8 cellular contexts compared by ENCODE assay signal in the genomic region with DNA sequence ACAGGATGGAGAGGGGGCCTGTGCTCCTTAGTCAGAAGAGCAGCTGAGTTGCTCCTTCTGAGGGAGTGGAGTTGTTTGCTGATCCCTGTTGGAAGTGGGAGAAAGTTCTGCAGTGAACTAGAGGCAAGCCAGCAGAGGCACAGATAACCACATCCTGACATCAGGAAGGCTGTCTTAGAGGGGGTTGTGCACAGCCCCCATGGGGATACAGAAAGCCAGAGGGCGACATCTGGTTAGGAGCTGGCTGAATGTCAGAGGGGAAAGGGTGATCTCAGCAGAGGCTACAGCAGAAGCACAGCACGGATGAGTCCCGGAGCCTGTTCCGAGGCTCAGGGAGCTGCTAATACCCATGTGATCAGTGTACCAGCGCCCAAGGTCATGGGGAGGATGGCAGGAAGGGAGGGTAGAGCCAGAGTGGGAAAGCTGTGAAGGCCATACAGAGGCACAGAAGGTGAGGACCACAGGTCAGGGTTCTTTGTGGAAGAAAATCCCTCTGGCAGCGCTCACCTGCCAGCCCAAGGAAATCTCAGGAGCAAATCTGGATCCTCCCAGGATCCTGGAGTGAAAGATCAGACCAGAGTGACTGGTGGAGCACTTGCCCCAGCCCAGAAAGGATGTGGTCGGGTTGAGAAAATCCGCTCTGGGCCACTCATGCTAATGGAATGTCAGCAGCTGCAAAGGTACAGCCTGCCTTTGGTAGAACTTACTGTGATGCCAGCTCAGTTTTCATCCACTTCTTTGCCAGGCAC.
DNase-seq lines count a peak whose midpoint lies in the region; ATAC-seq and TF ChIP-seq lines count a peak whose summit lies in the region.

No MANE protein-coding gene starts in this region.

- H3K9me2 ChIP-seq in GM23338 (ENCODE audit: insufficient read depth): no peaks in the 10 kb centered on the region

- no peaks in the 10 kb centered on the region for H3F3A ChIP-seq in GM23338 (replicated peaks; ENCODE audit: low read depth)

- H4K20me1 ChIP-seq in GM23338 (replicated peaks; ENCODE audit: insufficient read depth) (no peaks in the 10 kb centered on the region), fibroblast of lung (ENCODE audit: control insufficient read depth, extremely low read depth, insufficient read depth, low read length) (no peaks in the 10 kb centered on the region)

- TF ChIP-seq POLR2A in GM18505 (IDR thresholded peaks at IDR 0.05; ENCODE audit: borderline replicate concordance, extremely low read depth, insufficient read depth, insufficient read length): no peak

- no peaks in the 10 kb centered on the region for H3K9me3 Mint-ChIP-seq in GM23338

- H3K9me3 ChIP-seq in fibroblast of lung (ENCODE audit: control insufficient read depth, insufficient read depth, low read depth, low read length): no peaks in the 10 kb centered on the region

- peaks cover 7% of the 10 kb centered on the region; the same call in 2 of the 3 replicates for H3K36me3 Mint-ChIP-seq in GM23338 (ENCODE audit: low read depth)

- DNase-seq in GM23338 (ENCODE audit: low spot score) (peak; percentile 27), RPMI7951 (ENCODE audit: low read depth) (peak; percentile 99), fibroblast of lung (ENCODE audit: low read depth in 2 of 2) (peak; percentile 92 to 95), nucleus accumbens (lab: John Stamatoyannopoulos, UW) (peak in 30 of 56 donors; percentile 7 to 59 (median 34)), NCI-H2227 treated with DMSO at 0.1 percent for 48 hours (lab: John Stamatoyannopoulos, UW) (no peak)
- no peak for DNase-seq in activated CD8-positive, alpha-beta memory T cell treated with anti-CD3 and anti-CD28 coated beads, Interleukin-2, amount 50 U/mL, for 4 hours

- H3K9ac ChIP-seq in fibroblast of lung (ENCODE audit: insufficient read depth, low read length): peak overlapping the region; percentile 79

- ATAC-seq in GM23338 (peak; percentile 57), GM18505 (IDR thresholded peaks at IDR 0.05; ENCODE audit: unreplicated experiment) (no peak), GM21786 (IDR thresholded peaks at IDR 0.05; ENCODE audit: unreplicated experiment) (no peak)

- H3K4me2 ChIP-seq in GM23338 (no peak overlapping the region), fibroblast of lung (ENCODE audit: extremely low read depth, insufficient read depth, low read length) (peak overlapping the region; percentile 84)

- TF ChIP-seq CTCF in GM23338 (conservative IDR thresholded peaks at IDR 0.05; ENCODE audit: low read depth in 2 of 2): peak in 1 of 2 experiments; percentile 58; a peak in 2 of 4 replicates
- TF ChIP-seq CTCF in fibroblast of lung (conservative IDR thresholded peaks at IDR 0.05 in 1 of 2, IDR thresholded peaks at IDR 0.05 in 1 of 2; ENCODE audit: low read depth in 1 of 2, low read length in 2 of 2): peak in 1 of 2 donors; percentile 16

- no peak overlapping the region for H3K4me3 ChIP-seq in GM23338
- peak overlapping the region; percentile 8 to 24 (median 18) for H3K4me3 ChIP-seq in fibroblast of lung (replicated peaks in 1 of 4; ENCODE audit: control extremely low read depth in 1 of 4, insufficient read depth in 1 of 4, low read depth in 3 of 4, low read length in 4 of 4)

- H3K27ac Mint-ChIP-seq in GM23338: no peak overlapping the region

- no peaks in the 10 kb centered on the region for H3K36me3 ChIP-seq in GM23338 (ENCODE audit: insufficient read depth)
- H3K36me3 ChIP-seq in fibroblast of lung (ENCODE audit: control insufficient read depth, insufficient read depth, low read length): peaks cover 26% of the 10 kb centered on the region

- H3K4me1 ChIP-seq in GM23338 (ENCODE audit: insufficient read depth) (peaks cover 22% of the 10 kb centered on the region), fibroblast of lung (ENCODE audit: control insufficient read depth, extremely low read depth, insufficient read depth, low read length) (peaks cover 56% of the 10 kb centered on the region)

- H3K27me3 Mint-ChIP-seq in GM23338 (ENCODE audit: insufficient read depth, low read depth, poor library complexity): peaks cover 15% of the 10 kb centered on the region

- H2AFZ ChIP-seq in GM23338 (no peak overlapping the region), fibroblast of lung (ENCODE audit: low read length) (no peak overlapping the region)

- H3K79me2 ChIP-seq in GM23338 (replicated peaks; ENCODE audit: insufficient read depth): no peaks in the 10 kb centered on the region
- peaks cover 4% of the 10 kb centered on the region for H3K79me2 ChIP-seq in fibroblast of lung (ENCODE audit: control insufficient read depth, insufficient read depth, low read length)

- no peaks in the 10 kb centered on the region for H3K27me3 ChIP-seq in GM23338 (ENCODE audit: insufficient read depth)
- H3K27me3 ChIP-seq in fibroblast of lung (ENCODE audit: control insufficient read depth, insufficient read depth, low read length): no peaks in the 10 kb centered on the region

- H3K4me3 Mint-ChIP-seq in GM23338: no peak overlapping the region

- H3K27ac ChIP-seq in GM23338 (ENCODE audit: low read depth) (no peak overlapping the region), fibroblast of lung (ENCODE audit: insufficient read depth, low read length) (peak overlapping the region; percentile 91)

- H3K4me1 Mint-ChIP-seq in GM23338: peaks cover 27% of the 10 kb centered on the region

TF ChIP-seq in GM23338, 12 proteins besides CTCF, POLR2A, EP300 and RAD21 (continues in another document):
- TF ChIP-seq JUNB (IDR thresholded peaks at IDR 0.05; ENCODE audit: unreplicated experiment) (no peak), CREB1 (CRISPR knock-in tag; IDR thresholded peaks at IDR 0.05; ENCODE audit: low read depth) (no peak), NANOG (IDR thresholded peaks at IDR 0.05; ENCODE audit: borderline replicate concordance) (no peak), EZH2phosphoT487 (IDR thresholded peaks at IDR 0.05; ENCODE audit: unreplicated experiment) (no peak), ZNF114 (CRISPR knock-in tag; IDR thresholded peaks at IDR 0.05) (no peak), POLR2AphosphoS5 (IDR thresholded peaks at IDR 0.05; ENCODE audit: low read depth) (no peak), EZH2 (IDR thresholded peaks at IDR 0.05; ENCODE audit: low read depth, unreplicated experiment) (no peak), STAT1 (IDR thresholded peaks at IDR 0.05; ENCODE audit: unreplicated experiment) (no peak), ZNF331 (CRISPR knock-in tag; IDR thresholded peaks at IDR 0.05; ENCODE audit: low read depth) (no peak)
- TF ChIP-seq, protein P1, sequence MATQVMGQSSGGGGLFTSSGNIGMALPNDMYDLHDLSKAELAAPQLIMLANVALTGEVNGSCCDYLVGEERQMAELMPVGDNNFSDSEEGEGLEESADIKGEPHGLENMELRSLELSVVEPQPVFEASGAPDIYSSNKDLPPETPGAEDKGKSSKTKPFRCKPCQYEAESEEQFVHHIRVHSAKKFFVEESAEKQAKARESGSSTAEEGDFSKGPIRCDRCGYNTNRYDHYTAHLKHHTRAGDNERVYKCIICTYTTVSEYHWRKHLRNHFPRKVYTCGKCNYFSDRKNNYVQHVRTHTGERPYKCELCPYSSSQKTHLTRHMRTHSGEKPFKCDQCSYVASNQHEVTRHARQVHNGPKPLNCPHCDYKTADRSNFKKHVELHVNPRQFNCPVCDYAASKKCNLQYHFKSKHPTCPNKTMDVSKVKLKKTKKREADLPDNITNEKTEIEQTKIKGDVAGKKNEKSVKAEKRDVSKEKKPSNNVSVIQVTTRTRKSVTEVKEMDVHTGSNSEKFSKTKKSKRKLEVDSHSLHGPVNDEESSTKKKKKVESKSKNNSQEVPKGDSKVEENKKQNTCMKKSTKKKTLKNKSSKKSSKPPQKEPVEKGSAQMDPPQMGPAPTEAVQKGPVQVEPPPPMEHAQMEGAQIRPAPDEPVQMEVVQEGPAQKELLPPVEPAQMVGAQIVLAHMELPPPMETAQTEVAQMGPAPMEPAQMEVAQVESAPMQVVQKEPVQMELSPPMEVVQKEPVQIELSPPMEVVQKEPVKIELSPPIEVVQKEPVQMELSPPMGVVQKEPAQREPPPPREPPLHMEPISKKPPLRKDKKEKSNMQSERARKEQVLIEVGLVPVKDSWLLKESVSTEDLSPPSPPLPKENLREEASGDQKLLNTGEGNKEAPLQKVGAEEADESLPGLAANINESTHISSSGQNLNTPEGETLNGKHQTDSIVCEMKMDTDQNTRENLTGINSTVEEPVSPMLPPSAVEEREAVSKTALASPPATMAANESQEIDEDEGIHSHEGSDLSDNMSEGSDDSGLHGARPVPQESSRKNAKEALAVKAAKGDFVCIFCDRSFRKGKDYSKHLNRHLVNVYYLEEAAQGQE (IDR thresholded peaks at IDR 0.05; ENCODE audit: unreplicated experiment): no peak
- TF ChIP-seq, protein P2, sequence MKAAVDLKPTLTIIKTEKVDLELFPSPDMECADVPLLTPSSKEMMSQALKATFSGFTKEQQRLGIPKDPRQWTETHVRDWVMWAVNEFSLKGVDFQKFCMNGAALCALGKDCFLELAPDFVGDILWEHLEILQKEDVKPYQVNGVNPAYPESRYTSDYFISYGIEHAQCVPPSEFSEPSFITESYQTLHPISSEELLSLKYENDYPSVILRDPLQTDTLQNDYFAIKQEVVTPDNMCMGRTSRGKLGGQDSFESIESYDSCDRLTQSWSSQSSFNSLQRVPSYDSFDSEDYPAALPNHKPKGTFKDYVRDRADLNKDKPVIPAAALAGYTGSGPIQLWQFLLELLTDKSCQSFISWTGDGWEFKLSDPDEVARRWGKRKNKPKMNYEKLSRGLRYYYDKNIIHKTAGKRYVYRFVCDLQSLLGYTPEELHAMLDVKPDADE (IDR thresholded peaks at IDR 0.05): no peak

Comparison
In these comparisons a context has a peak if more than half of its experiments do, and no peak if none do; other contexts are left out.
1. DNase-seq: peak in GM23338 (single experiment), RPMI7951 (single experiment), fibroblast of lung (2 of 2) and nucleus accumbens (30 of 56); none in activated CD8-positive, alpha-beta memory T cell treated with anti-CD3 and anti-CD28 coated beads, Interleukin-2, amount 50 U/mL, for 4 hours (single experiment) and NCI-H2227 treated with DMSO at 0.1 percent for 48 hours (single experiment).